Comparison of ENCODE assay signal across 1 cellular context in genomic region chr17:82298538-82299421, GRCh38.
TF ChIP-seq lines count a peak whose summit lies in the region.

No MANE protein-coding gene starts in this region.

TF ChIP-seq in endothelial cell of umbilical vein, 7 proteins besides CTCF, POLR2A, EP300 and RAD21 (continued from another document):
- no peak for TF ChIP-seq MAX (IDR thresholded peaks at IDR 0.05; ENCODE audit: insufficient read depth, insufficient read length)
- no peak for TF ChIP-seq JUN (IDR thresholded peaks at IDR 0.05; ENCODE audit: borderline replicate concordance, insufficient read depth, insufficient read length, low read depth)
- TF ChIP-seq EZH2 (IDR thresholded peaks at IDR 0.05; ENCODE audit: borderline replicate concordance, low read depth, low read length, severe bottlenecking), result no peak
- TF ChIP-seq GATA2 (IDR thresholded peaks at IDR 0.05; ENCODE audit: insufficient read depth, insufficient read length, low read depth, low read length), result no peak
